Comparison of ENCODE assay signal across 8 cellular contexts in the genomic region with DNA sequence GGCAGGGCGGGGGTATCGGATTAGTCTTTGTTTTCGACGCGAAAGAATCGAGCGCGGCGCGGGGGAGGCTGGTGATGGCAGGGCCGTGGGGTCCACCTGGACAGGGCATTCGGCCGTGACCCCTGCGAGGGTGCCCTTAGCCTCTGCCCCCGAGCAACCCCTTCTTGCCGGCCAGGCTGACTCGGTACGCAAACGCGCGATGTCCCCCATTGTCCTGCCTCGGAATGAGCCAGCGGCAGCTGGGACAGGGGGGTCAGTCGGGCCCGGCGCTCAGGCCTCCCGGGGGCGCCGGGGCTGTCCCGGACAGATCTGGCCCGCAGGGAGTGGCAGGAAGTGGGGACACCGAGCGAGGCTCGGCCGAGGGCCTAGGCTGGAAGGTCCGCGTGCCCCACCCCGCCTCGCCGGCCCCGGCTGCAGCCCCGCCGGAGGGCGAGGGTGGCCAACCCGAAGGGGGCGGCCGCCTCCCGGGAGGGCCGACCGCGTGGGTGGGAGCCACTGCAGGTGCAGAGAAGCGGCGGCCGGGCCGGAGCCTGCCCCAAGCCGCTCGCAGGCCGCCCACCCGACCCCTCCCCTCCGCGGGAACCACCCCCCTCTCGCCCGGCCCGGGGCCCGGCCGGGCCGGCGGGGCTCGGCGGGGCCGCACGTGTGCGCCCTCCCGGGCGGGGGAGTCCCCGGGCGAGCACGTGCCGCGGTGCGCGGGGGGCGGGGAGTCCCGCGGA. TPM values are rescaled to one million over a fixed set of nuclear protein-coding genes. Genes with fewer than 3 reads are reported as not detected.
DNase-seq lines count a peak whose midpoint lies in the region; ATAC-seq and TF ChIP-seq lines count a peak whose summit lies in the region.

A gene (plus strand): TSS at position 708 of the 719 bp plus-strand sequence. CDS start 1,494 bp downstream, outside the sequence.

- peak within 1 kb of the TSS; percentile 46 to 74 for H3K4me3 ChIP-seq in ascending aorta
- H3K4me3 ChIP-seq in iPS-20b (ENCODE audit: low read length): peak within 1 kb of the TSS; percentile 77

- H3K36me3 ChIP-seq in ascending aorta (no peaks in the 10 kb centered on the region), iPS-20b (ENCODE audit: insufficient read depth, low read depth, low read length) (peaks cover 7% of the 10 kb centered on the region; the same call in 1 of the 2 replicates)

- intact Hi-C loops in ascending aorta (cut with DNase I): loop anchor here (2.0 to 5.0 kb wide), 2 partner anchors 57 to 156 kb away; a partner anchor contains a TSS

- H3K27me3 ChIP-seq in ascending aorta (no peaks in the 10 kb centered on the region), iPS-20b (ENCODE audit: insufficient read depth, low read length) (peaks cover 56% of the 10 kb centered on the region)

- H3K4me1 ChIP-seq in ascending aorta (peaks cover 6 to 34% of the 10 kb centered on the region in 2 donors), iPS-20b (ENCODE audit: insufficient read depth, low read length) (peaks cover 40% of the 10 kb centered on the region)

- no peaks in the 10 kb centered on the region for H3K9me3 ChIP-seq in ascending aorta
- H3K9me3 ChIP-seq in iPS-20b (ENCODE audit: insufficient read depth, low read depth, low read length): no peaks in the 10 kb centered on the region

- H3K27ac ChIP-seq in ascending aorta: no peak within 1 kb of the TSS
- H3K27ac ChIP-seq in iPS-20b (ENCODE audit: low read length): no peak within 1 kb of the TSS

- no peak for TF ChIP-seq CTCF in ascending aorta (IDR thresholded peaks at IDR 0.05)

- peak; percentile 17 for DNase-seq in DMS79 treated with DMSO at 0.1 percent for 48 hours (lab: John Stamatoyannopoulos, UW)
- DNase-seq in DMS79 (lab: John Stamatoyannopoulos, UW): no peak
- peak; percentile 55 for DNase-seq in RKO (ENCODE audit: low spot score)
- DNase-seq in ascending aorta (ENCODE audit: low spot score in 2 of 2): peak in 1 of 2 donors; percentile 66
- DNase-seq in stimulated activated CD4-positive, alpha-beta T cell treated with anti-CD3 and anti-CD28 coated beads, Interleukin-15, amount 100 ng/mL, for 24 hours: peak; percentile 77
- no peak for DNase-seq in dedifferentiated amniotic fluid mesenchymal stem cell (ENCODE audit: extremely low spot score)

- H3K9ac ChIP-seq in iPS-20b (ENCODE audit: low read depth, low read length): peak within 1 kb of the TSS; percentile 85; the same call in 1 of the 2 replicates

- ATAC-seq in HG02588 (IDR thresholded peaks at IDR 0.05; ENCODE audit: unreplicated experiment): peak; percentile 40

RNA-seq across cellular contexts. Expression of the gene that starts here (rescaled TPM):
- 22.7 TPM for total RNA-seq in ascending aorta

Comparison
In these comparisons a context has a peak if more than half of its experiments do, and no peak if none do; other contexts are left out.
1. DNase-seq: peak in DMS79 treated with DMSO at 0.1 percent for 48 hours (single experiment), RKO (single experiment) and stimulated activated CD4-positive, alpha-beta T cell treated with anti-CD3 and anti-CD28 coated beads, Interleukin-15, amount 100 ng/mL, for 24 hours (single experiment); none in DMS79 (single experiment) and dedifferentiated amniotic fluid mesenchymal stem cell (single experiment).